Comparison of ENCODE assay signal across 1 cellular context in the genomic region with DNA sequence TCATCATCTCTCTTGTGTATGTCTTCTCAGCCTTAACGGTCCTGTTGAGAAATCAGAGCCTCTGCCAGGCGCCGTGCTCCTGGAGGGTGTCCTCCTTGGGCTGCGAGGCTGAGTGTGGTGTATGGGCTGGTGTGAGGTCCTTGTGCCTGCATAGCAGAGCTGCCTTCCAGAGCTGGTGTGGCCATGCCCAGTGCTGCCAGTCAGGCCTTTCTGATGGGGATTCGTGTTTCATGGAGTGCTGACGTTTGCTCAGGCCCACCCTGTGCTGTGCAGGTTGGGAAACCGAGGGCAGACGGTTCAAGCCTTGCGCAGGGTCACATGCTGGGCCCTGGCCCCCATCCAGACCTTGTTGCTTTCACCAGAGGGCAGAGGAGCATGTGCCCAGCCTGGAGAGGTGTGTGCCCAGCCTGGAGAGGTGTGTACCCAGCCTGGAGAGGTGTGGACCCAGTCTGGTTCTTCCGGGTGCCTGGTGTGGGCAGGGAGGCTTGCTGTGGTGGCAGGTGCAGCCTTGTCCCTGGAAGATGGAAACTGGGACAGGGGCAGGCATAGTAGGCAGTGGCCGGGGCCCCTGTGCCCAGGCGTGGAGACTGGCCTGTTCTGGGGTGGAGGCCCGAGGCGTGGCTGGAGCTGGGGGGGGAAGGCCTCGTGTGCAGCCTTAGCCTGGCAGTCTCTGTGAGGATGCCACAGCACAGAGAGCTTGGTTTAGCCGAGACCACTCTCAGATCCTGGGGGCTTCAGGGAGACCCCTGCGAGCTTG.
TF ChIP-seq lines count a peak whose summit lies in the region.

No MANE protein-coding gene starts in this region.

TF ChIP-seq in H1, 55 proteins besides CTCF, POLR2A, EP300 and RAD21 (continued from another document):
- TF ChIP-seq, protein P1, sequence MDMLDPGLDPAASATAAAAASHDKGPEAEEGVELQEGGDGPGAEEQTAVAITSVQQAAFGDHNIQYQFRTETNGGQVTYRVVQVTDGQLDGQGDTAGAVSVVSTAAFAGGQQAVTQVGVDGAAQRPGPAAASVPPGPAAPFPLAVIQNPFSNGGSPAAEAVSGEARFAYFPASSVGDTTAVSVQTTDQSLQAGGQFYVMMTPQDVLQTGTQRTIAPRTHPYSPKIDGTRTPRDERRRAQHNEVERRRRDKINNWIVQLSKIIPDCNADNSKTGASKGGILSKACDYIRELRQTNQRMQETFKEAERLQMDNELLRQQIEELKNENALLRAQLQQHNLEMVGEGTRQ (IDR thresholded peaks at IDR 0.05; ENCODE audit: low read length): no peak
- TF ChIP-seq TCF12 (IDR thresholded peaks at IDR 0.05; ENCODE audit: low read depth, low read length): no peak
- TF ChIP-seq, protein P2, sequence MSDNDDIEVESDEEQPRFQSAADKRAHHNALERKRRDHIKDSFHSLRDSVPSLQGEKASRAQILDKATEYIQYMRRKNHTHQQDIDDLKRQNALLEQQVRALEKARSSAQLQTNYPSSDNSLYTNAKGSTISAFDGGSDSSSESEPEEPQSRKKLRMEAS (IDR thresholded peaks at IDR 0.05): no peak
- TF ChIP-seq RNF2 (IDR thresholded peaks at IDR 0.05; ENCODE audit: borderline replicate concordance, low read depth, low read length, missing control alignments, poor library complexity, severe bottlenecking): no peak
